Comparison of ENCODE assay signal across 8 cellular contexts in the genomic region with DNA sequence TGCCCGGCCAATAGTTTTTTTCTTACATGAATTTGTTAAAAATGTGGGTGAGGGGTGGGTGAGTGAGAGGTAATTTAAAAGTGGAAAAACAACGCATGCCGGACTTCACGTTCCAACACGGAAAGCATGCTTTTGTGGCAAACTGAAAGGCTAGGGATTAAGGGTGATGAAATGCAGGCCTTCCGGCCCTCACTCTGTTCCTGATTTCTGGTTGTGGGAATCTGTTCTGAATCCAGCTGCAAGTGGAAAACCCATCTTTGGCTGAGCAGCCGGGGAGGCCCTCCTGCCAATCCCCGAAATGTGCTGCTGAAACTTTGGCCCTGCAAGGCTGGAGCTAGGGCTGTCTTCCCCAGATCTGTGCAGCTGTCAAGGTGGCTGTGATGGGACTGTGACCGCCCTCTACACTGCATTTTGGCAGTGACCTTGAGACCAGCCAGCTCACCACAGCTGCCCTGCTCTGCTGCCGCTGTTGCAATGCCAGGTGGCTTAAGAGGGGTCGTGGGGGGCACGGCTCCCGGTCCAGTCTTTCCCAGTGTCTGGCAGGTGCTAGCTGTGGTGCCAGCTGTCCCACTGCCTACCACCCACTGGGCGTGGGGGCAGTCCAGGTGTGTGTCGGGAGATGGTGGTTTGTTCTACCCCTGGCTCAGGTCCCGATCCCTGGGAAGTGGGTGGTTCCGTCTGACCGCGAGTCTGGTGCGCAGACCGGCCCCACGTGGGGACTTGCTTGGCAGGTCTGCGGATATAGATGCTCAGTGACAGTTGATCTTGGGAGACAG. TPM values are rescaled to one million over a fixed set of nuclear protein-coding genes. Genes with fewer than 3 reads are reported as not detected.
DNase-seq lines count a peak whose midpoint lies in the region; ATAC-seq and TF ChIP-seq lines count a peak whose summit lies in the region.

No MANE protein-coding gene starts in this region.

- no peak overlapping the region for H3K27ac ChIP-seq in caudate nucleus (ENCODE audit: low read depth, low read length)
- H3K27ac ChIP-seq in suprapubic skin: peak overlapping the region; percentile 76

- no peaks in the 10 kb centered on the region for H3K9me3 ChIP-seq in suprapubic skin

- peak overlapping the region; percentile 52 for H3K4me3 ChIP-seq in suprapubic skin

- H3K36me3 ChIP-seq in suprapubic skin: no peaks in the 10 kb centered on the region

- 48% methylated on average over 10 of the region's 23 CpGs for WGBS in suprapubic skin

- no peak for TF ChIP-seq CTCF in suprapubic skin (IDR thresholded peaks at IDR 0.05)

- DNase-seq in DMS 273 (lab: John Stamatoyannopoulos, UW; ENCODE audit: unreplicated experiment) (peak; percentile 64), NCI-H1092 treated with DMSO at 0.1 percent for 48 hours (lab: John Stamatoyannopoulos, UW) (peak; percentile 69), caudate nucleus (lab: John Stamatoyannopoulos, UW) (peak in 37 of 61 donors; percentile 3 to 40 (median 16)), left lobe of liver (ENCODE audit: low spot score) (peak; percentile 45), suprapubic skin (ENCODE audit: low spot score in 2 of 2) (peak in 1 of 2 donors; percentile 64), OCI-M2 (lab: John Stamatoyannopoulos, UW; ENCODE audit: unreplicated experiment) (no peak), HUDEP-2 (lab: John Stamatoyannopoulos, UW; ENCODE audit: unreplicated experiment in 76 of 76) (no peak)

- ATAC-seq in left lobe of liver (peak; percentile 21), HG03196 (IDR thresholded peaks at IDR 0.05; ENCODE audit: unreplicated experiment) (no peak)

- no peaks in the 10 kb centered on the region for H3K27me3 ChIP-seq in suprapubic skin

- TF ChIP-seq EP300 in suprapubic skin (IDR thresholded peaks at IDR 0.05): no peak

- no peak for TF ChIP-seq POLR2A in suprapubic skin (IDR thresholded peaks at IDR 0.05)

- H3K4me1 ChIP-seq in suprapubic skin: peaks cover 32% of the 10 kb centered on the region

RNA-seq across cellular contexts. Expression of a gene that starts 39.0 kb away (rescaled TPM):
- total RNA-seq in left lobe of liver: 0.81 TPM
- 1 to 10 TPM in 3 of 4 donors, under 1 TPM in 1; 0.98 to 3.2 (median 2.6) TPM for total RNA-seq in suprapubic skin

Comparison
In these comparisons a context has a peak if more than half of its experiments do, and no peak if none do; other contexts are left out.
1. DNase-seq: peak in DMS 273 (single experiment), NCI-H1092 treated with DMSO at 0.1 percent for 48 hours (single experiment), caudate nucleus (37 of 61) and left lobe of liver (single experiment); none in OCI-M2 (single experiment) and HUDEP-2 (0 of 76).